In genomic region chr13:111503905-111504695, GRCh38 we compare ENCODE assay signal across 13 cellular contexts.
"Had no signal": no experiment of that assay in that cellular context is flagged by ENCODE, and none has a peak within 500 bp of the region (broad histone marks: within the 10 kb centered on the region; RNA-seq: fewer than 3 reads in every experiment).

No MANE protein-coding gene starts in this region.

- H3K27me3 ChIP-seq: pancreas, testis had no signal

- H3K27ac ChIP-seq: coronary artery, heart right ventricle, pancreas, testis had no signal

- H3K9me3 ChIP-seq: pancreas, testis had no signal

- H3K4me3 ChIP-seq: coronary artery, heart right ventricle, lung, pancreas, testis had no signal

- H3K4me1 ChIP-seq: heart right ventricle, pancreas, testis had no signal

- DNase-seq: activated CD4-positive, alpha-beta memory T cell treated with anti-CD3 and anti-CD28 coated beads, Interleukin-2, amount 10 ng/mL, durations not matched to agents 7 days and 5 days; activated CD4-positive, alpha-beta T cell treated with anti-CD3 and anti-CD28 coated beads for 36 hours; activated gamma-delta T cell treated with Interleukin-2 at 50 U/mL for 16 hours; activated T-cell treated with anti-CD3 and anti-CD28 coated beads, Interleukin-2, amount 50 U/mL, for 48 hours; amniotic stem cell; heart right ventricle; left colon; pancreas; stimulated activated CD4-positive, alpha-beta T cell treated with anti-CD3 and anti-CD28 coated beads, Interleukin-15, amount 100 ng/mL, for 24 hours; T-helper 17 cell had no signal

- H3K36me3 ChIP-seq: heart right ventricle, pancreas had no signal
